Comparison of ENCODE assay signal across 8 cellular contexts in the genomic region with DNA sequence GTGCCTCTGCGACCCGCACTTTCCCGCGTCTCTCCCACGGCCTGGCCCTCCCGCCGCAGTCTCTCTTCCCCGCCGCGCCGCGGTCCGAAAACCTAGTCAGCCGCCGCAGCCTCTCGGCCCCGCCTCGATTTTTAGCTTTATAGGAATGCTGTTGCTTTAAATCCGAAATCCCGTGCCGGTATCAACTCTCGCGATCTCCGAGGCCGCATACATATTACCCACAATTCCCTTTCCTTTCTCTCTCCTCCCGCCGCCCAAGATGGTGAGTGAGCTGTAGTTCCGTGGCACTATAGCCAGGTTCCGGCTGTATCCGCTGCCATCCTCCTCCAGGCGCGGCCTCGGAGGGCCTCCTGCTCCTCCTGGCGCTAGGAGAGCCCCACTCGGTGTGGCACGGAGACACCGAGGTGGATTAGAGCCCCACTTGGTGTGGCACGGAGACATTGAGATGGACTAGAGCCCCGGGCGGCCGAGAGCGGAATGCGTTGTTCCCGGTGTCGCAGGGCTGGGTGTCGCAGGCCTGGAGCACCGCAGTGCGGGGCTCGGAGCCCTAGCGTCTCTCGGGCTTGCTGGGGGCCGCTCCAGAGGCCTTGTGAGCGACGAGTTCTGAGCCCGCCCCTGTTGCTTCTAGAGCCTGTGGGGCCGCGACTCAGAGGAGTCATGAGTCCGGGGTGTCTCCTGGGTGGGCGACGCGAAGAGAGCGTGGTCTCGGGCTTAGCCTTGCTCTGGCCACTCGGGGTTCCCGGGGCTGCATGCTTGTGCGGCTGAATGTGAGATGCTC. TPM values are rescaled to one million over a fixed set of nuclear protein-coding genes. Genes with fewer than 3 reads are reported as not detected.
A peak's percentile ranks its signal among the peaks of the same experiment; 100 is the strongest.
DNase-seq lines count a peak whose midpoint lies in the region; ATAC-seq and TF ChIP-seq lines count a peak whose summit lies in the region.

A gene (minus strand): TSS at position 147 of the 778 bp plus-strand sequence. CDS start 1,469 bp downstream, outside the sequence.
A gene (plus strand): TSS at position 234 of the 778 bp plus-strand sequence. CDS start 26 bp downstream, at position 260.

- peaks cover 79% of the 10 kb centered on the region for H3K36me3 ChIP-seq in OCI-LY1 (ENCODE audit: insufficient read depth, low read length)

- no peaks in the 10 kb centered on the region for H4K20me1 ChIP-seq in OCI-LY1 (ENCODE audit: insufficient read depth, low read length)

- H3K9ac ChIP-seq in OCI-LY1 (ENCODE audit: low read length), result peak within 1 kb of the TSS; percentile 100

- H3K27me3 ChIP-seq in OCI-LY1 (ENCODE audit: insufficient read depth, low read length), result no peaks in the 10 kb centered on the region

- peak; percentile 65 for ATAC-seq in GM21381 (IDR thresholded peaks at IDR 0.05; ENCODE audit: unreplicated experiment)

- H3K36me3 Mint-ChIP-seq in endothelial cell (ENCODE audit: low read depth, unreplicated experiment), result peaks cover 39% of the 10 kb centered on the region

- DNase-seq in COLO668 (lab: John Stamatoyannopoulos, UW; ENCODE audit: unreplicated experiment), result peak; percentile 93
- peak; percentile 93 for DNase-seq in HuH-7 (ENCODE audit: low spot score)
- peak; percentile 90 for DNase-seq in activated CD8-positive, alpha-beta memory T cell treated with anti-CD3 and anti-CD28 coated beads, Interleukin-2, amount 50 U/mL, for 4 hours
- DNase-seq in endothelial cell (ENCODE audit: low spot score), result peak; percentile 85
- peak; percentile 94 for DNase-seq in midbrain (lab: John Stamatoyannopoulos, UW)
- peak; percentile 84 to 90 for DNase-seq in stimulated activated CD8-positive, alpha-beta memory T cell treated with anti-CD3 and anti-CD28 coated beads, Interleukin-15, amount 100 ng/mL, for 48 hours (ENCODE audit: low read depth in 2 of 2)

- H3K4me1 Mint-ChIP-seq in endothelial cell (ENCODE audit: unreplicated experiment), result peaks cover 22% of the 10 kb centered on the region

- peak within 1 kb of the TSS; percentile 97 for H3K27ac Mint-ChIP-seq in endothelial cell (ENCODE audit: unreplicated experiment)

- H3K27ac ChIP-seq in OCI-LY1 (ENCODE audit: low read depth, low read length, poor library complexity, severe bottlenecking), result peak within 1 kb of the TSS; percentile 85

- H3F3A ChIP-seq in OCI-LY1 (ENCODE audit: insufficient read depth, low read length), result peaks cover 16% of the 10 kb centered on the region

- peak within 1 kb of the TSS; percentile 100 for H3K4me2 ChIP-seq in OCI-LY1 (ENCODE audit: low read length)

- H3K9me3 Mint-ChIP-seq in endothelial cell (ENCODE audit: unreplicated experiment), result no peaks in the 10 kb centered on the region

- peak within 1 kb of the TSS; percentile 99 for H3K4me3 Mint-ChIP-seq in endothelial cell (ENCODE audit: unreplicated experiment)

- H3K4me3 ChIP-seq in OCI-LY1 (ENCODE audit: low read depth, low read length, poor library complexity, severe bottlenecking), result peak within 1 kb of the TSS; percentile 98

- H3K27me3 Mint-ChIP-seq in endothelial cell (ENCODE audit: unreplicated experiment), result peaks cover 15% of the 10 kb centered on the region

- TF ChIP-seq CTCF in OCI-LY1 (IDR thresholded peaks at IDR 0.05; ENCODE audit: low read length) (no peak), endothelial cell (IDR thresholded peaks at IDR 0.05; ENCODE audit: unreplicated experiment) (no peak)

- H3K9me2 ChIP-seq in OCI-LY1 (ENCODE audit: low read depth, low read length), result no peaks in the 10 kb centered on the region

- H3K79me2 ChIP-seq in OCI-LY1 (ENCODE audit: insufficient read depth, low read length), result peaks cover 13% of the 10 kb centered on the region

- no peaks in the 10 kb centered on the region for H3K9me3 ChIP-seq in OCI-LY1 (ENCODE audit: low read length)

- peaks cover 31% of the 10 kb centered on the region for H3K4me1 ChIP-seq in OCI-LY1 (ENCODE audit: insufficient read depth, low read length, severe bottlenecking)

- H2AFZ ChIP-seq in OCI-LY1 (ENCODE audit: low read length), result no peak within 1 kb of the TSS

RNA-seq across cellular contexts. Expression of the first gene that starts in this region (rescaled TPM):
- 32.9 TPM for total RNA-seq in endothelial cell (ENCODE audit: unreplicated experiment)

RNA-seq across cellular contexts. Expression of the second gene that starts in this region (rescaled TPM):
- 2,006 TPM for total RNA-seq in endothelial cell (ENCODE audit: unreplicated experiment)

Comparison
In these comparisons a context has a peak if more than half of its experiments do, and no peak if none do; other contexts are left out.
1. Peak in every context shown above with its lines: DNase-seq, ATAC-seq, H3K4me3 ChIP-seq and H3K27ac ChIP-seq.